21 cellular contexts compared by ENCODE assay signal in the genomic region with DNA sequence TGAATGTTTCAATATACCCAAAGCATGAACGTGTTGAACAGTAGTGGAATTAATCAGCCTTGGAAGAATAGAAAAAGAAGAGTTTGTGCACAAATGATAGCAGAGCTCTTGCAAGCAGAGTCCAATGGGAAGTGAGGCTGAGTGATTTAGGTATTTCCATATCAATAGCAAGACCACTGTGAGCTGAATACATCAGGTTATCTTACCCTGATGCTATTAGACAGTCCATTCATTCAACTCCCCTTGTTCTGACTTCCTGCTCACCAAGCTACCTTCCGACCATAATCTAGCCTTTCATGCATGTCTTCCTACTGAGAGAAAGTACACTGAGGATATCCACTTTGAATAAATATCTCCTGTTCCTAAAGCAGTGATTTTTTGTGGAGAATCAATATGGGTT.
"Had no signal": no experiment of that assay in that cellular context is flagged by ENCODE, and none has a peak within 500 bp of the region (broad histone marks: within the 10 kb centered on the region; RNA-seq: fewer than 3 reads in every experiment).

No MANE protein-coding gene starts in this region.

- H3K27me3 ChIP-seq: SJSA1 had no signal

- DNase-seq: KBM-7, MV-4-11, NCI-H1048, NCI-H1105, NCI-H1417, NCI-H1436 treated with DMSO at 0.1 percent for 48 hours, NCI-H1694, NCI-H187 treated with DMSO at 0.1 percent for 48 hours, NCI-H2029 treated with DMSO at 0.1 percent for 48 hours, NCI-H2171, NCI-H226, NCI-H446, NCI-H510A, NCI-H524 treated with DMSO at 0.1 percent for 48 hours, NCI-H69, NCI-H774, Right ventricle myocardium superior, RPMI8226, SIG-M5 had no signal

- H3K4me3 ChIP-seq: SJSA1, SK-N-MC had no signal

- H3K27ac ChIP-seq: SJSA1, SK-N-MC had no signal

- H3K36me3 ChIP-seq: SJSA1 had no signal

- H3K9me3 ChIP-seq: SJSA1 had no signal

- H3K4me1 ChIP-seq: SJSA1 had no signal
